ENCODE assay signal across 28 cellular contexts in the genomic region with DNA sequence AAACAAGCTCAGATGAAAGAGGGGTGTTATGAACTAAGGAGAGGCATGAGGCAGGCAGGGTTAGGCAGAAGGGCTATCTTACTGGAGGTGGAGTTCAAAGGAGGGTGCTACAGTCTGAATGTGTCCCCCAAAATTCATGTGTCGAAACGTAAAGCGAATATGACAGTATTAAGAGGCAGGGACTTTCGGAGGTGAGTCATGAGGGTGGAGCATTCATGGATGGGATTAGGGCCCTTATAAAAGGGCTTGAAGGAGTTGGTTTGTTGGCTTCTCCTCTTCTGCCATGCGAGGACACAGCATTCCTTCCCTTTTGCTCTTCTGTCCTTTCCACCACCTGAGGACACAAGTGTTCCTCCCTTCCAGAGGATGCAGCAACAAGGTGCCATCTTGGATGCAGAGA. TPM values are rescaled to one million over a fixed set of nuclear protein-coding genes. Genes with fewer than 3 reads are reported as not detected.
"Had no signal": no experiment of that assay in that cellular context is flagged by ENCODE, and none has a peak within 500 bp of the region (broad histone marks: within the 10 kb centered on the region; RNA-seq: fewer than 3 reads in every experiment).

No MANE protein-coding gene starts in this region.

- FAIRE-seq: islet of Langerhans had no signal

- H3K4me1 ChIP-seq: gastrocnemius medialis, testis, uterus had no signal

- ATAC-seq: activated CD4-positive, CD25-positive, alpha-beta regulatory T cell treated with anti-CD3 and anti-CD28 coated beads, Interleukin-2, amount 50 U/mL, for 24 hours; gastrocnemius medialis; mucosa of descending colon; natural killer cell treated with Interleukin-12 subunit alpha and Interleukin-12 subunit beta and Interleukin-15 and Interleukin-18, amount 100 ng/mL, for 72 hours; right cardiac atrium; stimulated activated naive CD8-positive, alpha-beta T cell treated with anti-CD3 and anti-CD28 coated beads, Interleukin-15, Interleukin-2, amounts not matched to agents 100 U/mL and 50 U/mL, for 24 hours had no signal

- H3K9me3 Mint-ChIP-seq: activated CD4-positive, alpha-beta memory T cell treated with anti-CD3 and anti-CD28 coated beads, Interleukin-2, amount 10 ng/mL, durations not matched to agents 7 days and 5 days; activated CD4-positive, alpha-beta T cell treated with anti-CD3 and anti-CD28 coated beads, Interleukin-2, amount 10 ng/mL, durations not matched to agents 7 days and 5 days; activated naive CD4-positive, alpha-beta T cell treated with anti-CD3 and anti-CD28 coated beads, Interleukin-2, amount 10 ng/mL, durations not matched to agents 7 days and 5 days; activated naive CD8-positive, alpha-beta T cell treated with anti-CD3 and anti-CD28 coated beads, Interleukin-2, amount 10 ng/mL, durations not matched to agents 7 days and 5 days; activated T-cell treated with anti-CD3 and anti-CD28 coated beads, Interleukin-2, amount 50 U/mL, for 24 hours; natural killer cell treated with Interleukin-12 subunit alpha and Interleukin-12 subunit beta and Interleukin-15 and Interleukin-18, amount 100 ng/mL, for 72 hours; T-helper 1 cell treated with Interleukin-12 subunit alpha and Interleukin-12 subunit beta and Interleukin-4 antibody, amounts not matched to agents 30 μg/mL and 1 μg/mL, for 36 hours had no signal

- H3K4me3 ChIP-seq: esophagus squamous epithelium, gastrocnemius medialis, left ventricle myocardium inferior, lung, mucosa of descending colon, testis, uterus had no signal

- H3K36me3 ChIP-seq: esophagus squamous epithelium, gastrocnemius medialis, left ventricle myocardium inferior, uterus, WERI-Rb-1 had no signal

- DNase-seq: activated CD4-positive, alpha-beta memory T cell treated with anti-CD3 and anti-CD28 coated beads, Interleukin-2, amount 10 ng/mL, durations not matched to agents 7 days and 5 days; activated CD4-positive, alpha-beta T cell treated with anti-CD3 and anti-CD28 coated beads, Interleukin-2, amount 10 ng/mL, durations not matched to agents 7 days and 5 days; activated CD8-positive, alpha-beta memory T cell treated with anti-CD3 and anti-CD28 coated beads, Interleukin-2, amount 50 U/mL, for 48 hours; activated gamma-delta T cell; activated naive CD4-positive, alpha-beta T cell treated with anti-CD3 and anti-CD28 coated beads, Interleukin-2, amount 10 ng/mL, durations not matched to agents 7 days and 5 days; activated naive CD8-positive, alpha-beta T cell treated with anti-CD3 and anti-CD28 coated beads, Interleukin-2, amount 10 ng/mL, durations not matched to agents 7 days and 5 days; activated T-cell treated with anti-CD3 and anti-CD28 coated beads, Interleukin-2, amount 50 U/mL, for 24 hours; central memory CD4-positive, alpha-beta T cell; endodermal cell; esophagus squamous epithelium; gastrocnemius medialis; glutamatergic neuron; left ventricle myocardium inferior; mucosa of descending colon; posterior cingulate gyrus; right cardiac atrium; stimulated activated CD4-positive, alpha-beta T cell treated with anti-CD3 and anti-CD28 coated beads, Interleukin-4, amount 100 ng/mL, for 1 hour; stimulated activated naive CD8-positive, alpha-beta T cell treated with anti-CD3 and anti-CD28 coated beads, Interleukin-15, Interleukin-2, amounts not matched to agents 100 U/mL and 50 U/mL, for 24 hours; T-helper 9 cell; testis; trophoblast cell; uterus; WERI-Rb-1 had no signal

- H3K27ac ChIP-seq: gastrocnemius medialis, left ventricle myocardium inferior, testis, uterus, WERI-Rb-1 had no signal

- H3K36me3 Mint-ChIP-seq: activated naive CD4-positive, alpha-beta T cell treated with anti-CD3 and anti-CD28 coated beads, Interleukin-2, amount 10 ng/mL, durations not matched to agents 7 days and 5 days; activated naive CD8-positive, alpha-beta T cell treated with anti-CD3 and anti-CD28 coated beads, Interleukin-2, amount 10 ng/mL, durations not matched to agents 7 days and 5 days; natural killer cell treated with Interleukin-12 subunit alpha and Interleukin-12 subunit beta and Interleukin-15 and Interleukin-18, amount 100 ng/mL, for 72 hours had no signal

- H3K9me3 ChIP-seq: esophagus squamous epithelium, gastrocnemius medialis, left ventricle myocardium inferior, mucosa of descending colon, testis, uterus had no signal

- H3K4me3 Mint-ChIP-seq: activated CD4-positive, alpha-beta memory T cell treated with anti-CD3 and anti-CD28 coated beads, Interleukin-2, amount 10 ng/mL, durations not matched to agents 7 days and 5 days; activated CD4-positive, alpha-beta T cell treated with anti-CD3 and anti-CD28 coated beads, Interleukin-2, amount 10 ng/mL, durations not matched to agents 7 days and 5 days; activated naive CD4-positive, alpha-beta T cell treated with anti-CD3 and anti-CD28 coated beads, Interleukin-2, amount 10 ng/mL, durations not matched to agents 7 days and 5 days; activated naive CD8-positive, alpha-beta T cell treated with anti-CD3 and anti-CD28 coated beads, Interleukin-2, amount 10 ng/mL, durations not matched to agents 7 days and 5 days; activated T-cell treated with anti-CD3 and anti-CD28 coated beads, Interleukin-2, amount 50 U/mL, for 24 hours; endodermal cell; natural killer cell treated with Interleukin-12 subunit alpha and Interleukin-12 subunit beta and Interleukin-15 and Interleukin-18, amount 100 ng/mL, for 72 hours; T-helper 1 cell treated with Interleukin-12 subunit alpha and Interleukin-12 subunit beta and Interleukin-4 antibody, amounts not matched to agents 30 μg/mL and 1 μg/mL, for 36 hours had no signal

- H3K27ac Mint-ChIP-seq: activated CD4-positive, alpha-beta memory T cell treated with anti-CD3 and anti-CD28 coated beads, Interleukin-2, amount 10 ng/mL, durations not matched to agents 7 days and 5 days; activated CD4-positive, alpha-beta T cell treated with anti-CD3 and anti-CD28 coated beads, Interleukin-2, amount 10 ng/mL, durations not matched to agents 7 days and 5 days; activated naive CD4-positive, alpha-beta T cell treated with anti-CD3 and anti-CD28 coated beads, Interleukin-2, amount 10 ng/mL, durations not matched to agents 7 days and 5 days; activated naive CD8-positive, alpha-beta T cell treated with anti-CD3 and anti-CD28 coated beads, Interleukin-2, amount 10 ng/mL, durations not matched to agents 7 days and 5 days; activated T-cell treated with anti-CD3 and anti-CD28 coated beads, Interleukin-2, amount 50 U/mL, for 24 hours; endodermal cell; natural killer cell treated with Interleukin-12 subunit alpha and Interleukin-12 subunit beta and Interleukin-15 and Interleukin-18, amount 100 ng/mL, for 72 hours; T-helper 1 cell treated with Interleukin-12 subunit alpha and Interleukin-12 subunit beta and Interleukin-4 antibody, amounts not matched to agents 30 μg/mL and 1 μg/mL, for 36 hours had no signal

- H3K27me3 ChIP-seq: gastrocnemius medialis, testis, uterus had no signal

- H3K27me3 Mint-ChIP-seq: activated CD4-positive, alpha-beta memory T cell treated with anti-CD3 and anti-CD28 coated beads, Interleukin-2, amount 10 ng/mL, durations not matched to agents 7 days and 5 days; activated CD4-positive, alpha-beta T cell treated with anti-CD3 and anti-CD28 coated beads, Interleukin-2, amount 10 ng/mL, durations not matched to agents 7 days and 5 days; activated naive CD8-positive, alpha-beta T cell treated with anti-CD3 and anti-CD28 coated beads, Interleukin-2, amount 10 ng/mL, durations not matched to agents 7 days and 5 days had no signal

- H3K4me1 Mint-ChIP-seq: activated CD4-positive, alpha-beta memory T cell treated with anti-CD3 and anti-CD28 coated beads, Interleukin-2, amount 10 ng/mL, durations not matched to agents 7 days and 5 days; activated CD4-positive, alpha-beta T cell treated with anti-CD3 and anti-CD28 coated beads, Interleukin-2, amount 10 ng/mL, durations not matched to agents 7 days and 5 days; activated naive CD4-positive, alpha-beta T cell treated with anti-CD3 and anti-CD28 coated beads, Interleukin-2, amount 10 ng/mL, durations not matched to agents 7 days and 5 days; activated naive CD8-positive, alpha-beta T cell treated with anti-CD3 and anti-CD28 coated beads, Interleukin-2, amount 10 ng/mL, durations not matched to agents 7 days and 5 days; endodermal cell had no signal

RNA-seq across cellular contexts. Expression of a gene that starts 22.9 kb away (rescaled TPM):
- total RNA-seq: gastrocnemius medialis had no signal
